8 cellular contexts compared by ENCODE assay signal in the genomic region with DNA sequence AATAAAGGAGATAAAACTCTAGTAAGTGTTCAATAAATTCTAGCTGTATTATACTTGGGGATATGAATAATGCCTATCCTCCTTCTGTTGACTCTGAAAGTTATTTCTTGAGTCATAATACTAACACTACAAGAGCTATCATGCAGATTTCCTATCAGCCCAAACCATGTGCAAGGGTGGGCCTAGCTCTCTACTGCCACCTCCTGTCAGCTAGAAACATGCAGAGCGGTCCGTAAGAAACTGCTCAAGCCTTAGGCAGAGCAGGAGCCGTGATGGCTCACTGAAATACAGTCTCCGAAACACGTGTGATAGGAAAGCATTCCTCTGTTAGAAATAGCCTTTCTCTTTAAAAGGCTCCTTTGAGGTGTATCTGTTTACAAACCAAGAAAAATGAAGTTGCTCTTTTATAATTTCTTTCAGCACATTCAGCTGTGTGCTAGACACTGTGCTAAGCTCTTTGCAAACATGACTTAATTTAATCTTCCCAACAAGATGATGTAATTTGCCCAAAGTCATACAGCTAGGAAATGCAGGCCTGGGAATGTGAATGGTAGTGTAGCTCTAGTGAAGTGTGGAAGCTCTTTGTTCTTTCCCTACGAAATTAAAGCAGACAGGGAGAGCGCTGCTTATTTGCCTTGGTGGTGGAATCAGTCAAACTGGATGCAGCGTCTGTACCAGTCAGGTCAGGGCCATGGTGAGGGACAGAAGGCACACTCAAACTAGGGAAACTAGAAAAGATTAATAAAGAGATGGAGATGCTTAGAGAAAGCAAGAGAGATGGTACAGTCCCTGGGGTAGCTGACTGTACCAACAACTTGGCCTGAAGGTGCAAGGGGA. TPM values are rescaled to one million over a fixed set of nuclear protein-coding genes. Genes with fewer than 3 reads are reported as not detected.
A peak's percentile ranks its signal among the peaks of the same experiment; 100 is the strongest.
DNase-seq lines count a peak whose midpoint lies in the region; ATAC-seq and TF ChIP-seq lines count a peak whose summit lies in the region.

No MANE protein-coding gene starts in this region.

- H3K27ac Mint-ChIP-seq in activated T-cell treated with anti-CD3 and anti-CD28 coated beads, Interleukin-2, amount 50 U/mL, for 72 hours, result no peak overlapping the region

- peaks cover 1 to 14% of the 10 kb centered on the region in 2 donors for H3K36me3 Mint-ChIP-seq in activated T-cell treated with anti-CD3 and anti-CD28 coated beads, Interleukin-2, amount 50 U/mL, for 72 hours (ENCODE audit: insufficient read depth in 2 of 2)

- no peak overlapping the region for H3K4me3 Mint-ChIP-seq in activated T-cell treated with anti-CD3 and anti-CD28 coated beads, Interleukin-2, amount 50 U/mL, for 72 hours

- H3K9me3 Mint-ChIP-seq in activated T-cell treated with anti-CD3 and anti-CD28 coated beads, Interleukin-2, amount 50 U/mL, for 72 hours, result no peaks in the 10 kb centered on the region

- H3K27me3 ChIP-seq in Peyer's patch, result no peaks in the 10 kb centered on the region
- no peaks in the 10 kb centered on the region for H3K27me3 ChIP-seq in tibial artery

- H3K36me3 ChIP-seq in Peyer's patch, result no peaks in the 10 kb centered on the region
- peaks cover 0 to 21% (median 0%) of the 10 kb centered on the region in 3 donors for H3K36me3 ChIP-seq in tibial artery

- H3K9me3 ChIP-seq in Peyer's patch (no peaks in the 10 kb centered on the region), tibial artery (no peaks in the 10 kb centered on the region)

- in situ Hi-C loops in Caki2 (cut with HindIII; ENCODE audit: low pct_unique_long_range_greater_than_20kb, low sequenced_read_pairs), result no loop called here

- TF ChIP-seq POLR2A in Peyer's patch (IDR thresholded peaks at IDR 0.05), result no peak

- H3K27me3 Mint-ChIP-seq in activated T-cell treated with anti-CD3 and anti-CD28 coated beads, Interleukin-2, amount 50 U/mL, for 72 hours (ENCODE audit: low read depth), result no peaks in the 10 kb centered on the region

- DNase-seq in Caki2 (ENCODE audit: low read depth), result peak; percentile 66
- DNase-seq in HT-29 (ENCODE audit: low spot score), result peak; percentile 90
- peak; percentile 40 to 80 (median 56) for DNase-seq in Peyer's patch
- DNase-seq in activated T-cell treated with anti-CD3 and anti-CD28 coated beads, Interleukin-2, amount 50 U/mL, for 72 hours, result peak; percentile 64 to 74
- peak; percentile 93 for DNase-seq in fibroblast of the aortic adventitia (ENCODE audit: low read depth)
- peak in 43 of 56 donors; percentile 7 to 80 (median 38) for DNase-seq in nucleus accumbens (lab: John Stamatoyannopoulos, UW)
- peak; percentile 50 to 73 for DNase-seq in tibial artery

- ATAC-seq in GM19467 (IDR thresholded peaks at IDR 0.05; ENCODE audit: unreplicated experiment), result peak; percentile 77
- ATAC-seq in activated T-cell treated with anti-CD3 and anti-CD28 coated beads, Interleukin-2, amount 50 U/mL, for 72 hours (replicated peaks in 1 of 2), result peak; percentile 99

- H3K27ac ChIP-seq in Peyer's patch (no peak overlapping the region), tibial artery (no peak overlapping the region)

- H3K4me3 ChIP-seq in Peyer's patch (no peak overlapping the region), fibroblast of the aortic adventitia (ENCODE audit: low read depth, low read length) (no peak overlapping the region), tibial artery (no peak overlapping the region)

- intact Hi-C loops in tibial artery (cut with DNase I; ENCODE audit: low total_unique reads), result loop anchor here (2.0 kb wide), 1 partner anchor 473 kb away; no protein-coding TSS in a partner anchor

- TF ChIP-seq CTCF in Peyer's patch (IDR thresholded peaks at IDR 0.05) (peak; percentile 66 to 90 (median 85)), fibroblast of the aortic adventitia (IDR thresholded peaks at IDR 0.05; ENCODE audit: insufficient read depth, low read length) (peak; percentile 100), tibial artery (IDR thresholded peaks at IDR 0.05) (peak; percentile 87 to 93)

- peaks cover 13% of the 10 kb centered on the region for H3K4me1 Mint-ChIP-seq in activated T-cell treated with anti-CD3 and anti-CD28 coated beads, Interleukin-2, amount 50 U/mL, for 72 hours (ENCODE audit: low read depth)

- H3K4me1 ChIP-seq in Peyer's patch, result peaks cover 0 to 4% (median 0%) of the 10 kb centered on the region in 4 donors
- H3K4me1 ChIP-seq in tibial artery, result no peaks in the 10 kb centered on the region

RNA-seq across cellular contexts. Expression of a gene that starts 43.1 kb away (rescaled TPM):
- total RNA-seq in Caki2 (2014; rRNA removed; shearing (Covaris generic); ENCODE audit: low replicate concordance), result 58.6 and 70.3 TPM in 2 replicates
- 34.1 and 37.1 TPM in 2 replicates for total RNA-seq in HT-29 (2014; rRNA removed; shearing (Covaris generic))
- 10 to 100 TPM in 3 of 4 donors, not detected in 1; 26.7 to 49.9 (median 29.8) TPM for total RNA-seq in Peyer's patch
- total RNA-seq in activated T-cell treated with anti-CD3 and anti-CD28 coated beads, Interleukin-2, amount 50 U/mL, for 72 hours, result 10 to 100 TPM; 32.5 to 38.1 TPM
- 8.2 and 8.4 TPM in 2 replicates for total RNA-seq in fibroblast of the aortic adventitia (ENCODE audit: low replicate concordance)

Comparison
In these comparisons a context has a peak if more than half of its experiments do, and no peak if none do; other contexts are left out.
1. DNase-seq: peak in every context shown above with its lines; median percentile 93 in fibroblast of the aortic adventitia; 90 in HT-29; 69 in activated T-cell treated with anti-CD3 and anti-CD28 coated beads, Interleukin-2, amount 50 U/mL, for 72 hours; 66 in Caki2; 62 in tibial artery; 56 in Peyer's patch; 38 in nucleus accumbens.